ENCODE assay signal across 19 cellular contexts in the genomic region with DNA sequence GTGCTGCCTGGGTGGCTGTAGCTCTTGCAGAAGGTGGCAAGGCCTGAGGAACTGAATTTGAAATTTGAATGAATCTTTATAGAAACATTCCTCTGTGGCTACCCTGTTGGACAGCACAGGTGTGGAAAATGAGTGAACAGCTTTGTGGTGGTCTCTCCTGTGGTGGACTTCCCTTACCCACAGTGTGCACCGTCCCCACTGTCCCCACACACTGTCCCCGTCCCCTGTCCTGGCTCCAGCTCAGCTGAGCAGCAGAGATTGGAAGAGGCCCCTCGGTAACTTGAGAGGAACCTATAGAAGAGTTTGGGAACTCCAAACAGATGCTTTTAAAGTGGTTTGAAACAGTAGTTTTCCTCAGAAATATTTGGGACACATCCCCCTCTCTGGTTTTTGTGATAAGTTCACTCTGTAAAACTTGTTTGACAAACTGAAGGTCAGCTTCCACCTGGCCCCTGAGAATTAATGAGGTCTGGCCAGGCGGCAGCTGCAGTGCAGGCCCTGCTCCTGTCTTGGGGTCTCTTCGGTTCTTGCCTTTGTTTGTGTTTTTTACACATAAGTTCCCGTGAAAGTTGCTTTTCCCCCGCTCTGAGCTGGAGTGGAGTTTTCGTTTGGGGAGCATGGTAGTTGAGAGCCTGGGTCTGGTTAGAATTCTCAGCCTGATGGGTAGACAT.
"Had no signal": no experiment of that assay in that cellular context is flagged by ENCODE, and none has a peak within 500 bp of the region (broad histone marks: within the 10 kb centered on the region; RNA-seq: fewer than 3 reads in every experiment).

No MANE protein-coding gene starts in this region.

- H3K36me3 ChIP-seq: breast epithelium, ovary, tibial nerve had no signal

- H3K27ac ChIP-seq: breast epithelium, epithelial cell of prostate, ovary, skin epidermis, tibial nerve had no signal

- H3K9me3 ChIP-seq: breast epithelium, ovary, tibial nerve had no signal

- H3K27me3 ChIP-seq: breast epithelium, ovary, tibial nerve had no signal

- ATAC-seq: effector memory CD8-positive, alpha-beta T cell; stimulated activated naive B cell treated with anti-CD40 and anti-IgM and Interleukin-4, amounts not matched to agents 10 μg/mL and 1 μg/mL and 100 μg/mL, for 72 hours had no signal

- FAIRE-seq: frontal cortex had no signal

- H3K9me3 Mint-ChIP-seq: activated naive CD8-positive, alpha-beta T cell treated with anti-CD3 and anti-CD28 coated beads, Interleukin-2, amount 10 ng/mL, durations not matched to agents 7 days and 5 days; effector memory CD8-positive, alpha-beta T cell; natural killer cell treated with Interleukin-12 subunit alpha and Interleukin-12 subunit beta and Interleukin-15 and Interleukin-18, amount 100 ng/mL, for 72 hours; stimulated activated naive B cell treated with anti-CD40 and anti-IgM and Interleukin-4, amounts not matched to agents 10 μg/mL and 1 μg/mL and 100 μg/mL, for 72 hours had no signal

- H3K4me1 Mint-ChIP-seq: activated naive CD8-positive, alpha-beta T cell treated with anti-CD3 and anti-CD28 coated beads, Interleukin-2, amount 10 ng/mL, durations not matched to agents 7 days and 5 days; stimulated activated naive B cell treated with anti-CD40 and anti-IgM and Interleukin-4, amounts not matched to agents 10 μg/mL and 1 μg/mL and 100 μg/mL, for 72 hours had no signal

- H3K27ac Mint-ChIP-seq: activated naive CD8-positive, alpha-beta T cell treated with anti-CD3 and anti-CD28 coated beads, Interleukin-2, amount 10 ng/mL, durations not matched to agents 7 days and 5 days; effector memory CD8-positive, alpha-beta T cell; natural killer cell treated with Interleukin-12 subunit alpha and Interleukin-12 subunit beta and Interleukin-15 and Interleukin-18, amount 100 ng/mL, for 72 hours; stimulated activated naive B cell treated with anti-CD40 and anti-IgM and Interleukin-4, amounts not matched to agents 10 μg/mL and 1 μg/mL and 100 μg/mL, for 72 hours had no signal

- DNase-seq: activated CD4-positive, alpha-beta T cell treated with anti-CD3 and anti-CD28 coated beads, Interleukin-2, amount 50 U/mL, for 1 hour; activated CD8-positive, alpha-beta memory T cell treated with anti-CD3 and anti-CD28 coated beads for 24 hours; activated naive CD4-positive, alpha-beta T cell; activated naive CD8-positive, alpha-beta T cell treated with anti-CD3 and anti-CD28 coated beads, Interleukin-2, amount 10 ng/mL, durations not matched to agents 7 days and 5 days; anterior cingulate cortex; cerebellar nuclear complex; dermis blood vessel endothelial cell; effector memory CD8-positive, alpha-beta T cell; ovary; stimulated activated CD4-positive, alpha-beta T cell treated with anti-CD3 and anti-CD28 coated beads, Interleukin-15, amount 100 ng/mL, for 24 hours; stimulated activated CD4-positive, alpha-beta T cell treated with anti-CD3 and anti-CD28 coated beads, Interleukin-4, amount 100 ng/mL, for 1 hour; stimulated activated naive B cell treated with anti-CD40 and anti-IgM and Interleukin-4, amounts not matched to agents 10 μg/mL and 1 μg/mL and 100 μg/mL, for 72 hours had no signal

- H3K4me1 ChIP-seq: breast epithelium had no signal

- H3K36me3 Mint-ChIP-seq: activated naive CD8-positive, alpha-beta T cell treated with anti-CD3 and anti-CD28 coated beads, Interleukin-2, amount 10 ng/mL, durations not matched to agents 7 days and 5 days; natural killer cell treated with Interleukin-12 subunit alpha and Interleukin-12 subunit beta and Interleukin-15 and Interleukin-18, amount 100 ng/mL, for 72 hours; stimulated activated naive B cell treated with anti-CD40 and anti-IgM and Interleukin-4, amounts not matched to agents 10 μg/mL and 1 μg/mL and 100 μg/mL, for 72 hours had no signal

- H3K4me3 ChIP-seq: breast epithelium, lung, ovary, skin epidermis, tibial nerve had no signal

- H3K4me3 Mint-ChIP-seq: activated naive CD8-positive, alpha-beta T cell treated with anti-CD3 and anti-CD28 coated beads, Interleukin-2, amount 10 ng/mL, durations not matched to agents 7 days and 5 days; effector memory CD8-positive, alpha-beta T cell; natural killer cell treated with Interleukin-12 subunit alpha and Interleukin-12 subunit beta and Interleukin-15 and Interleukin-18, amount 100 ng/mL, for 72 hours; stimulated activated naive B cell treated with anti-CD40 and anti-IgM and Interleukin-4, amounts not matched to agents 10 μg/mL and 1 μg/mL and 100 μg/mL, for 72 hours had no signal

- H3K27me3 Mint-ChIP-seq: stimulated activated naive B cell treated with anti-CD40 and anti-IgM and Interleukin-4, amounts not matched to agents 10 μg/mL and 1 μg/mL and 100 μg/mL, for 72 hours had no signal
